In genomic region chr5:75336625-75337336, GRCh38 we compare ENCODE assay signal across 8 cellular contexts. TPM values are rescaled to one million over a fixed set of nuclear protein-coding genes. Genes with fewer than 3 reads are reported as not detected.
A peak's percentile ranks its signal among the peaks of the same experiment; 100 is the strongest.
DNase-seq lines count a peak whose midpoint lies in the region; ATAC-seq and TF ChIP-seq lines count a peak whose summit lies in the region.

TSS of gene HMGCR (plus strand) at chr5:75337220. CDS start at chr5:75342606, 5,386 bp downstream.

- peaks cover 41% of the 10 kb centered on the region for H3K4me1 Mint-ChIP-seq in activated naive CD4-positive, alpha-beta T cell treated with anti-CD3 and anti-CD28 coated beads, Interleukin-2, amount 50 U/mL, for 24 hours

- H3K27ac Mint-ChIP-seq in activated naive CD4-positive, alpha-beta T cell treated with anti-CD3 and anti-CD28 coated beads, Interleukin-2, amount 50 U/mL, for 24 hours: peak within 1 kb of the TSS; percentile 68

- POLR2A ChIA-PET in GM10248 (lab: Yijun Ruan, JAX) (interaction anchor here (0.6 to 1.5 kb wide), 8 partner anchors 9 to 332 kb away, joined by 3 to 12 read pairs (median 4); no protein-coding TSS in a partner anchor), SK-N-SH (lab: Yijun Ruan, JAX) (interaction anchor here (0.9 to 2.0 kb wide), 5 partner anchors 100 to 380 kb away, joined by 3 to 9 read pairs (median 6); partner anchors contain the start of genes ANKRD31 and POC5)

- H3K4me1 ChIP-seq in SK-N-SH (ENCODE audit: control insufficient read depth in 1 of 2, insufficient read depth in 2 of 2, low read depth in 1 of 2, low read length in 1 of 2) (peaks cover 0 to 9% of the 10 kb centered on the region in 2 experiments; a peak in 2 of 4 replicates), thoracic aorta (ENCODE audit: control insufficient read depth in 1 of 2, low read depth in 2 of 2) (peaks cover 5 to 10% of the 10 kb centered on the region in 2 donors)

- ATAC-seq in HG02571 (IDR thresholded peaks at IDR 0.05; ENCODE audit: unreplicated experiment): peak; percentile 99
- peak; percentile 100 for ATAC-seq in omental fat pad (ENCODE audit: low FRiP score)
- ATAC-seq in thoracic aorta (ENCODE audit: insufficient number of reproducible peaks, low FRiP score, low read depth): peak; percentile 98

- no peaks in the 10 kb centered on the region for H3K9me3 Mint-ChIP-seq in activated naive CD4-positive, alpha-beta T cell treated with anti-CD3 and anti-CD28 coated beads, Interleukin-2, amount 50 U/mL, for 24 hours

- H3K9me3 ChIP-seq in SK-N-SH: no peaks in the 10 kb centered on the region
- no peaks in the 10 kb centered on the region for H3K9me3 ChIP-seq in thoracic aorta

- peak within 1 kb of the TSS; percentile 98 for H2AFZ ChIP-seq in SK-N-SH (ENCODE audit: low read depth)

- H3K36me3 ChIP-seq in SK-N-SH (replicated peaks in 1 of 2; ENCODE audit: control insufficient read depth in 1 of 2, insufficient read depth in 2 of 2, low read length in 1 of 2): peaks cover 0 to 3% of the 10 kb centered on the region in 2 experiments
- no peaks in the 10 kb centered on the region for H3K36me3 ChIP-seq in thoracic aorta

- H3K4me2 ChIP-seq in SK-N-SH: peak within 1 kb of the TSS; percentile 77

- 0% methylated on average over 38 of the region's 55 CpGs for WGBS in SK-N-SH (ENCODE audit: low lambda C conversion rate)

- no peaks in the 10 kb centered on the region for H3K9me2 ChIP-seq in SK-N-SH

- no peak within 1 kb of the TSS for H3K4me3 Mint-ChIP-seq in activated naive CD4-positive, alpha-beta T cell treated with anti-CD3 and anti-CD28 coated beads, Interleukin-2, amount 50 U/mL, for 24 hours

- H3F3A ChIP-seq in SK-N-SH (replicated peaks; ENCODE audit: insufficient read depth): peaks cover 7% of the 10 kb centered on the region

- no peaks in the 10 kb centered on the region for H3K36me3 Mint-ChIP-seq in activated naive CD4-positive, alpha-beta T cell treated with anti-CD3 and anti-CD28 coated beads, Interleukin-2, amount 50 U/mL, for 24 hours

- H3K27me3 ChIP-seq in SK-N-SH (ENCODE audit: insufficient read depth) (no peaks in the 10 kb centered on the region), thoracic aorta (replicated peaks; ENCODE audit: insufficient read depth) (no peaks in the 10 kb centered on the region)

- DNase-seq in GM10248 (ENCODE audit: extremely low spot score) (peak; percentile 95), NCI-H1048 (lab: John Stamatoyannopoulos, UW) (peak; percentile 97), SK-N-SH (peak; percentile 92), glomerular endothelial cell (ENCODE audit: extremely low read depth, low read depth, low spot score) (peak; percentile 90), omental fat pad (ENCODE audit: low spot score) (peak; percentile 91), thoracic aorta (ENCODE audit: low spot score) (peak; percentile 95)

- TF ChIP-seq CTCF in GM10248 (IDR thresholded peaks at IDR 0.05; ENCODE audit: control extremely low read depth, extremely low read depth, low read depth, missing control alignments) (peak; percentile 51), SK-N-SH (IDR thresholded peaks at IDR 0.05) (peak; percentile 39), omental fat pad (IDR thresholded peaks at IDR 0.05) (no peak), thoracic aorta (IDR thresholded peaks at IDR 0.05) (no peak)

- H3K79me2 ChIP-seq in SK-N-SH (ENCODE audit: insufficient read depth): peaks cover 45% of the 10 kb centered on the region

- peak within 1 kb of the TSS; percentile 75 to 98 for H3K27ac ChIP-seq in SK-N-SH (ENCODE audit: low read depth in 2 of 2, low read length in 1 of 2)
- peak within 1 kb of the TSS; percentile 78 to 83 for H3K27ac ChIP-seq in thoracic aorta

- H3K4me3 ChIP-seq in SK-N-SH (ENCODE audit: low read depth in 2 of 2, low read length in 1 of 2) (peak within 1 kb of the TSS; percentile 70 to 90), thoracic aorta (peak within 1 kb of the TSS; percentile 93)

- CTCF ChIA-PET in GM10248 (lab: Yijun Ruan, JAX) (interaction anchor here (0.8 to 2.2 kb wide), 10 partner anchors 9 to 344 kb away, joined by 3 to 19 read pairs (median 4); partner anchors contain the start of gene ANKRD31), SK-N-SH (lab: Yijun Ruan, JAX) (interaction anchor here (0.5 to 2.0 kb wide), 21 partner anchors 10 to 570 kb away, joined by 3 to 24 read pairs (median 3); partner anchors contain the start of genes ANKRD31 and GFM2)

- H4K20me1 ChIP-seq in SK-N-SH (ENCODE audit: insufficient read depth): peaks cover 19% of the 10 kb centered on the region; the same call in 1 of the 2 replicates

- TF ChIP-seq RAD21 in SK-N-SH (IDR thresholded peaks at IDR 0.05; ENCODE audit: low read length): peak; percentile 65

- H3K9ac ChIP-seq in SK-N-SH: peak within 1 kb of the TSS; percentile 78

- no peaks in the 10 kb centered on the region for H3K27me3 Mint-ChIP-seq in activated naive CD4-positive, alpha-beta T cell treated with anti-CD3 and anti-CD28 coated beads, Interleukin-2, amount 50 U/mL, for 24 hours

- TF ChIP-seq EP300 in SK-N-SH (IDR thresholded peaks at IDR 0.05; ENCODE audit: borderline replicate concordance in 1 of 2, low read depth in 1 of 2, low read length in 1 of 2): 0 out of 4 replicates have a peak, but pooled peaks of 1 of the 2 experiments have one; percentile 29

TF ChIP-seq in SK-N-SH, 30 proteins besides CTCF, POLR2A, EP300 and RAD21 (continues in another document):
- TF ChIP-seq NRF1 (IDR thresholded peaks at IDR 0.05; ENCODE audit: low read depth, low read length): peak; percentile 60
- peak; percentile 37; the same call in 1 of the 2 replicates for TF ChIP-seq SMC3 (IDR thresholded peaks at IDR 0.05; ENCODE audit: low read depth, low read length)
- no peak for TF ChIP-seq ZBTB33 (IDR thresholded peaks at IDR 0.05; ENCODE audit: borderline replicate concordance, low read depth)
- no peak for TF ChIP-seq TEAD4 (IDR thresholded peaks at IDR 0.05; ENCODE audit: borderline replicate concordance, insufficient read depth)
- no peak for TF ChIP-seq GABPA (IDR thresholded peaks at IDR 0.05; ENCODE audit: low read depth)
- peak; percentile 77 for TF ChIP-seq POLR2AphosphoS5 (IDR thresholded peaks at IDR 0.05; ENCODE audit: low read depth, low read length)
- TF ChIP-seq YY1 (IDR thresholded peaks at IDR 0.05; ENCODE audit: low read depth): peak; percentile 72; the same call in 1 of the 2 replicates
- no peak; the same call in 1 of the 2 replicates for TF ChIP-seq NFIC (IDR thresholded peaks at IDR 0.05; ENCODE audit: borderline replicate concordance)
- TF ChIP-seq IRF3 (IDR thresholded peaks at IDR 0.05; ENCODE audit: low read depth, low read length): peak; percentile 58
- peak; percentile 40 for TF ChIP-seq MXI1 (IDR thresholded peaks at IDR 0.05; ENCODE audit: low read depth, low read length)
- peak; percentile 43; the same call in 1 of the 2 replicates for TF ChIP-seq FOXJ3 (CRISPR knock-in tag; IDR thresholded peaks at IDR 0.05)
- TF ChIP-seq CHD2 (IDR thresholded peaks at IDR 0.05; ENCODE audit: low read length, partially characterized antibody): peak; percentile 83
- TF ChIP-seq RXRA (IDR thresholded peaks at IDR 0.05; ENCODE audit: borderline replicate concordance, low read depth): no peak
- no peak for TF ChIP-seq ELF1 (IDR thresholded peaks at IDR 0.05)
- no peak for TF ChIP-seq SIN3A (IDR thresholded peaks at IDR 0.05; ENCODE audit: borderline replicate concordance, low read depth, low read length)
- TF ChIP-seq TAF1 (IDR thresholded peaks at IDR 0.05; ENCODE audit: borderline replicate concordance, low read depth, low read length): peak; percentile 70
- peak; percentile 48; the same call in 1 of the 2 replicates for TF ChIP-seq PBX3 (IDR thresholded peaks at IDR 0.05)

RNA-seq across cellular contexts. Expression of gene HMGCR, which starts in this region (rescaled TPM):
- polyA plus RNA-seq in SK-N-SH (2012; rRNA removed): 8.2 and 11.0 TPM in 2 replicates
- 11.1 and 11.2 TPM in 2 replicates for polyA plus RNA-seq in SK-N-SH (2012; cell fraction: cytosol; rRNA removed)
- polyA plus RNA-seq in SK-N-SH (2012; cell fraction: nucleus; rRNA removed): 9.2 and 25.1 TPM in 2 replicates
- total RNA-seq in glomerular endothelial cell (42.5 and 70.4 TPM in 2 replicates), omental fat pad (10 to 100 TPM in 3 of 4 donors, 1 to 10 TPM in 1; 9.4 to 56.6 (median 12.3) TPM), thoracic aorta (10 to 100 TPM; 13.2 to 29.1 TPM)

Comparison
In these comparisons a context has a peak if more than half of its experiments do, and no peak if none do; other contexts are left out.
1. Peak in every context shown above with its lines: DNase-seq, ATAC-seq, H3K4me3 ChIP-seq and H3K27ac ChIP-seq.
2. CTCF ChIP-seq: peak in GM10248 (single experiment) and SK-N-SH (single experiment); none in omental fat pad (0 of 3) and thoracic aorta (single experiment).